Comparison of ENCODE assay signal across 27 cellular contexts in genomic region chr9:111413996-111414395, GRCh38.
"Had no signal": no experiment of that assay in that cellular context is flagged by ENCODE, and none has a peak within 500 bp of the region (broad histone marks: within the 10 kb centered on the region; RNA-seq: fewer than 3 reads in every experiment).

No MANE protein-coding gene starts in this region.

- H3K4me1 ChIP-seq: esophagus muscularis mucosa, foreskin keratinocyte, gastroesophageal sphincter, pancreas, right lobe of liver, stomach, testis, tibial artery had no signal

- H3K27me3 ChIP-seq: esophagus muscularis mucosa, foreskin keratinocyte, gastroesophageal sphincter, heart right ventricle, neutrophil, pancreas, right lobe of liver, stomach, testis, tibial artery had no signal

- H3K4me3 ChIP-seq: coronary artery, esophagus muscularis mucosa, gastroesophageal sphincter, heart right ventricle, lung, mucosa of descending colon, pancreas, right lobe of liver, smooth muscle cell, stomach, testis, tibial artery had no signal

- H3K27ac ChIP-seq: coronary artery, esophagus muscularis mucosa, foreskin keratinocyte, gastroesophageal sphincter, heart right ventricle, neutrophil, pancreas, right lobe of liver, stomach, tibial artery had no signal

- H3K4me2 ChIP-seq: smooth muscle cell had no signal

- ATAC-seq: foreskin keratinocyte; gastroesophageal sphincter; heart right ventricle; left lobe of liver; mucosa of descending colon; natural killer cell treated with Interleukin-12 subunit alpha and Interleukin-12 subunit beta and Interleukin-15 and Interleukin-18, amount 100 ng/mL, for 72 hours; pancreas; right lobe of liver; stimulated activated effector memory CD8-positive, alpha-beta T cell treated with anti-CD3 and anti-CD28 coated beads, Interleukin-12 subunit alpha, Interleukin-12 subunit beta, amount 100 ng/mL, for 72 hours had no signal

- FAIRE-seq: keratinocyte, pancreas had no signal

- DNase-seq: effector CD8-positive, alpha-beta T cell; endodermal cell; foreskin keratinocyte; heart right ventricle; hippocampal formation; mesenchymal stem cell; mucosa of descending colon; naive B cell; pancreas; right lobe of liver; stimulated activated CD4-positive, alpha-beta T cell treated with anti-CD3 and anti-CD28 coated beads, Interleukin-12 subunit alpha, Interleukin-12 subunit beta, amount 100 ng/mL, for 4 hours; stimulated activated CD4-positive, alpha-beta T cell treated with anti-CD3 and anti-CD28 coated beads, Interleukin-2, amount 100 ng/mL, for 24 hours; stimulated activated CD4-positive, alpha-beta T cell treated with anti-CD3 and anti-CD28 coated beads, Interleukin-4, amount 100 ng/mL, for 24 hours; stimulated activated naive CD4-positive, alpha-beta T cell treated with Interleukin-2 at 50 U/mL for 16 hours; stomach; tibial artery had no signal

- H3K9me3 ChIP-seq: esophagus muscularis mucosa, gastroesophageal sphincter, heart right ventricle, mucosa of descending colon, neutrophil, pancreas, right lobe of liver, stomach, testis, tibial artery had no signal
